ENCODE assay signal across 21 cellular contexts in genomic region chr9:88544245-88544644, GRCh38. TPM values are rescaled to one million over a fixed set of nuclear protein-coding genes. Genes with fewer than 3 reads are reported as not detected.
DNase-seq lines count a peak whose midpoint lies in the region; ATAC-seq, FAIRE-seq and TF ChIP-seq lines count a peak whose summit lies in the region.
"Had no signal": no experiment of that assay in that cellular context is flagged by ENCODE, and none has a peak within 500 bp of the region (broad histone marks: within the 10 kb centered on the region; RNA-seq: fewer than 3 reads in every experiment).

No MANE protein-coding gene starts in this region.

- no peaks in the 10 kb centered on the region for H3K4me1 ChIP-seq in colonic mucosa
- no peaks in the 10 kb centered on the region for H3K4me1 ChIP-seq in small intestine (ENCODE audit: control insufficient read depth in 2 of 2, insufficient read depth in 1 of 2, low read depth in 1 of 2, low read length in 1 of 2)
- H3K4me1 ChIP-seq: neural progenitor cell had no signal

- DNase-seq in SKM-1 treated with dmso at 0.1 percent for 144 hours (lab: John Stamatoyannopoulos, UW; ENCODE audit: unreplicated experiment) (peak; percentile 42), SKM-1 (lab: John Stamatoyannopoulos, UW; ENCODE audit: unreplicated experiment) (no peak), NOMO-1 treated with DMSO at 0.1 percent for 48 hours (lab: John Stamatoyannopoulos, UW; ENCODE audit: unreplicated experiment) (peak; percentile 5), colonic mucosa (peak; percentile 41), small intestine (peak; percentile 20), amygdala (lab: John Stamatoyannopoulos, UW) (no peak), ureter (ENCODE audit: low spot score) (no peak)
- DNase-seq: activated CD4-positive, alpha-beta T cell treated with anti-CD3 and anti-CD28 coated beads, Interleukin-2, amount 10 ng/mL, durations not matched to agents 7 days and 5 days; activated CD8-positive, alpha-beta memory T cell treated with anti-CD3 and anti-CD28 coated beads, Interleukin-2, amount 50 U/mL, for 4 hours; activated gamma-delta T cell; DMS153; effector memory CD8-positive, alpha-beta T cell; kidney; MG63; NCI-H2029; NCI-H446 treated with DMSO at 0.1 percent for 48 hours had no signal

- no peak for ATAC-seq in GM21447 (IDR thresholded peaks at IDR 0.05; ENCODE audit: unreplicated experiment)
- ATAC-seq: effector memory CD8-positive, alpha-beta T cell had no signal

- intact Hi-C loops in colonic mucosa (cut with DNase I) = no loop called here

- H3K4me3 ChIP-seq in colonic mucosa (no peak overlapping the region), small intestine (ENCODE audit: low read depth in 1 of 2, low read length in 2 of 2) (no peak overlapping the region)
- H3K4me3 ChIP-seq: BLaER1 treated with 17β-estradiol and CSF1 and Interleukin-3, amounts not matched to agents 10 nM and 100 nM; MG63; neural progenitor cell had no signal

- H3K9ac ChIP-seq in colonic mucosa (ENCODE audit: low read depth in 2 of 2, low read length in 2 of 2) = no peak overlapping the region
- H3K9ac ChIP-seq: BLaER1 treated with 17β-estradiol and CSF1 and Interleukin-3, amounts not matched to agents 10 nM and 100 nM; neural progenitor cell had no signal

- no peak for TF ChIP-seq CTCF in colonic mucosa (IDR thresholded peaks at IDR 0.05)

- 14 to 43% (median 35%) methylated on average over 11 of the region's 11 CpGs for WGBS in small intestine, 3 donors

- H3K27me3 ChIP-seq in colonic mucosa (no peaks in the 10 kb centered on the region), small intestine (ENCODE audit: control insufficient read depth in 2 of 2, insufficient read depth in 2 of 2, low read length in 2 of 2) (no peaks in the 10 kb centered on the region)
- H3K27me3 ChIP-seq: BLaER1 treated with 17β-estradiol and CSF1 and Interleukin-3, amounts not matched to agents 10 nM and 100 nM; MG63 had no signal

- H3K36me3 ChIP-seq in colonic mucosa = no peaks in the 10 kb centered on the region
- H3K36me3 ChIP-seq in small intestine (ENCODE audit: control insufficient read depth in 2 of 2, insufficient read depth in 2 of 2, low read length in 2 of 2) = no peaks in the 10 kb centered on the region
- H3K36me3 ChIP-seq: BLaER1 treated with 17β-estradiol and CSF1 and Interleukin-3, amounts not matched to agents 10 nM and 100 nM; MG63; neural progenitor cell had no signal

- H3K9me3 ChIP-seq in colonic mucosa (no peaks in the 10 kb centered on the region), small intestine (ENCODE audit: control insufficient read depth, low read depth) (no peaks in the 10 kb centered on the region)
- H3K9me3 ChIP-seq: MG63 had no signal

- H3K27ac ChIP-seq in colonic mucosa (no peak overlapping the region), small intestine (ENCODE audit: low read depth in 1 of 2, low read length in 1 of 2) (no peak overlapping the region)
- H3K27ac ChIP-seq: BLaER1 treated with 17β-estradiol and CSF1 and Interleukin-3, amounts not matched to agents 10 nM and 100 nM; neural progenitor cell had no signal

- no peak for FAIRE-seq in small intestine (lab: Jason Lieb, UNC)
- FAIRE-seq: GM12892, kidney had no signal

RNA-seq across cellular contexts. Expression of gene NXNL2, which starts 9.3 kb away (rescaled TPM):
- not detected for total RNA-seq in colonic mucosa
- under 1 TPM in 1 of 3 donors, not detected in 2; 0.10 TPM for polyA plus RNA-seq in small intestine
- 0.70 TPM for total RNA-seq in ureter
- total RNA-seq: activated CD4-positive, alpha-beta T cell treated with anti-CD3 and anti-CD28 coated beads, Interleukin-2, amount 10 ng/mL, durations not matched to agents 7 days and 5 days; pulmonary artery endothelial cell had no signal

Comparison
In these comparisons a context has a peak if more than half of its experiments do, and no peak if none do; other contexts are left out.
1. DNase-seq: peak in SKM-1 treated with dmso at 0.1 percent for 144 hours (single experiment), NOMO-1 treated with DMSO at 0.1 percent for 48 hours (single experiment), colonic mucosa (single experiment) and small intestine (single experiment); none in SKM-1 (single experiment), amygdala (0 of 56) and ureter (single experiment).